In genomic region chr6:113361014-113361645, GRCh38 we compare ENCODE assay signal across 1 cellular context.
TF ChIP-seq lines count a peak whose summit lies in the region.

No MANE protein-coding gene starts in this region.

TF ChIP-seq in H1, 55 proteins besides CTCF, POLR2A, EP300 and RAD21 (continued from another document):
- no peak for TF ChIP-seq CHD7 (IDR thresholded peaks at IDR 0.05; ENCODE audit: insufficient replicate concordance, low read length)
